ENCODE assay signal across 1 cellular context in genomic region chr6:64301307-64302236, GRCh38.
TF ChIP-seq lines count a peak whose summit lies in the region.

No MANE protein-coding gene starts in this region.

TF ChIP-seq in HepG2, 621 proteins besides CTCF, POLR2A, EP300 and RAD21 (continued from another document and continues in another):
- peak; percentile 93 for TF ChIP-seq PAXIP1 (CRISPR knock-in tag; conservative IDR thresholded peaks at IDR 0.05)
- TF ChIP-seq SETDB1 (CRISPR knock-in tag; IDR thresholded peaks at IDR 0.05; ENCODE audit: borderline replicate concordance) = peak; percentile 14; the same call in 1 of the 2 replicates
- TF ChIP-seq ATF7 (IDR thresholded peaks at IDR 0.05) = peak; percentile 94
- no peak; the same call in 1 of the 2 replicates for TF ChIP-seq ATF7 (CRISPR knock-in tag; IDR thresholded peaks at IDR 0.05)
- TF ChIP-seq TBX3 (IDR thresholded peaks at IDR 0.05; ENCODE audit: borderline replicate concordance) = peak; percentile 92
- peak; percentile 76 for TF ChIP-seq BCL6 (CRISPR knock-in tag; IDR thresholded peaks at IDR 0.05)
- TF ChIP-seq ZNF33B (CRISPR knock-in tag; IDR thresholded peaks at IDR 0.05) = no peak
- peak; percentile 95 for TF ChIP-seq SIX1 (CRISPR knock-in tag; IDR thresholded peaks at IDR 0.05; ENCODE audit: borderline replicate concordance)
- 0 out of 2 replicates have a peak, but pooled peaks have one; percentile 25 for TF ChIP-seq ZBTB21 (CRISPR knock-in tag; IDR thresholded peaks at IDR 0.05)
- peak; percentile 88 for TF ChIP-seq NR2F2 (IDR thresholded peaks at IDR 0.05; ENCODE audit: borderline replicate concordance, low read depth)
- TF ChIP-seq HDAC2 (CRISPR knock-in tag; IDR thresholded peaks at IDR 0.05) = peak; percentile 92
- TF ChIP-seq TCF7 (IDR thresholded peaks at IDR 0.05; ENCODE audit: low read depth) = peak; percentile 96
- no peak for TF ChIP-seq HCFC1 (IDR thresholded peaks at IDR 0.05; ENCODE audit: low read depth, low read length)
- peak; percentile 22; the same call in 1 of the 2 replicates for TF ChIP-seq PHF8 (CRISPR knock-in tag; IDR thresholded peaks at IDR 0.05)
- peak; percentile 98 for TF ChIP-seq SOX5 (CRISPR knock-in tag; IDR thresholded peaks at IDR 0.05; ENCODE audit: borderline replicate concordance)
- TF ChIP-seq TCF12 (IDR thresholded peaks at IDR 0.05) = no peak
- peak; percentile 93 for TF ChIP-seq TCF12 (CRISPR knock-in tag; IDR thresholded peaks at IDR 0.05)
- peak in 1 of 2 experiments; percentile 32; a peak in 1 of 4 replicates for TF ChIP-seq REST (IDR thresholded peaks at IDR 0.05; ENCODE audit: borderline replicate concordance in 1 of 2, low read depth in 1 of 2, low read length in 2 of 2)
- peak; percentile 99 for TF ChIP-seq RERE (CRISPR knock-in tag; IDR thresholded peaks at IDR 0.05; ENCODE audit: low read depth)
- TF ChIP-seq NKX3-1 (CRISPR knock-in tag; IDR thresholded peaks at IDR 0.05) = peak; percentile 63
- TF ChIP-seq FOXJ3 (CRISPR knock-in tag; IDR thresholded peaks at IDR 0.05; ENCODE audit: borderline replicate concordance) = peak; percentile 89
- no peak for TF ChIP-seq ZNF510 (CRISPR knock-in tag; IDR thresholded peaks at IDR 0.05; ENCODE audit: low read depth)
- TF ChIP-seq NFKB2 (CRISPR knock-in tag; IDR thresholded peaks at IDR 0.05; ENCODE audit: borderline replicate concordance) = no peak
- peak; percentile 30; the same call in 1 of the 2 replicates for TF ChIP-seq KMT2B (CRISPR knock-in tag; IDR thresholded peaks at IDR 0.05)
- TF ChIP-seq GABPB1 (CRISPR knock-in tag; IDR thresholded peaks at IDR 0.05) = peak; percentile 33; the same call in 1 of the 2 replicates
- TF ChIP-seq ZNF12 (CRISPR knock-in tag; IDR thresholded peaks at IDR 0.05) = peak; percentile 45; the same call in 1 of the 2 replicates
- peak; percentile 96 for TF ChIP-seq FOXP4 (CRISPR knock-in tag; IDR thresholded peaks at IDR 0.05)
- no peak for TF ChIP-seq ZSCAN5A (CRISPR knock-in tag; IDR thresholded peaks at IDR 0.05; ENCODE audit: borderline replicate concordance)
- peak; percentile 69; the same call in 1 of the 2 replicates for TF ChIP-seq ZSCAN9 (CRISPR knock-in tag; IDR thresholded peaks at IDR 0.05; ENCODE audit: borderline replicate concordance)
- no peak for TF ChIP-seq LBX2 (CRISPR knock-in tag; IDR thresholded peaks at IDR 0.05; ENCODE audit: borderline replicate concordance)
- TF ChIP-seq ZNF784 (CRISPR knock-in tag; IDR thresholded peaks at IDR 0.05; ENCODE audit: borderline replicate concordance) = peak; percentile 38; the same call in 1 of the 2 replicates
- no peak for TF ChIP-seq DMTF1 (CRISPR knock-in tag; IDR thresholded peaks at IDR 0.05)
- no peak for TF ChIP-seq ZNF274 (CRISPR knock-in tag; IDR thresholded peaks at IDR 0.05)
- no peak for TF ChIP-seq PRMT3 (CRISPR knock-in tag; IDR thresholded peaks at IDR 0.05; ENCODE audit: borderline replicate concordance, low read depth)
- TF ChIP-seq ZBTB34 (CRISPR knock-in tag; IDR thresholded peaks at IDR 0.05) = peak; percentile 54; the same call in 1 of the 2 replicates
